Comparison of ENCODE assay signal across 21 cellular contexts in the genomic region with DNA sequence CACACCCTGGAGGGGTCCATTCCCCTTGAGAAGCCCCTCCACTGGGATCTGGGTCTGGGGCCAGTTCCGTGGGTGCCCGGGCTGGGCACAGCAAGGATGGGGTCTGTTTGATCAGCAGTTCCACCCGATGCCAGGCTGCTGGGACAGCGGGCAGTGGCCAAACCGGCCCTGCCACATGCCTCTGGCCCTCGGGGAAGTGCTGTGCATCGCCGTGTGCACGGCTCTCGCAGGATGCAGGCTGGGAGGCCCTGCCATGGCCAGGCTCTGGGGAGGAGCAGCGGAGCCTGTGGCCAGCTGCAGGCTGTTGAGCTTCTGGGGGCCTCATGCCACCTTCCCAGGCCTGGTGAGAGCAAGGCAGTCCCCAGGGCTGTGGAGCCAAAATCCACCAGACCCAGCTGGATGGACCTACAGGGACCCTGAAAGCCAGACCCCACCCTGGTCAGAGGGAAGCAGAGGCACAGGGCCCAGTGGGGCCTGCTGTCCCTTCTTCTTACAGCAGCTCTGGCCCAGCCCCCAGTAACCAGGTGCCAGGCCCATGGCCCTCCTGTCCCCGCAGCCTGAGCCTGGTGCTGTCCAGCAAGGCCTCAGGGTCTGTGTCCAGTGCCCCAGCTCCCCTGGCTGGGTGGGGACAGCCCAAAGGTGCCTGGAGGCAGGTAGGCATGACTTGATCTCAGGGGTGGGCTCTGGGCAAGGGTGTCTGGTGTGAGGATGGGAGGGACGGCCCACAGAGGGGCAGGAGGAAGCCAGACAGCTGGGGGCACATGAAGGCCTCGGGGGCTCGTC. TPM values are rescaled to one million over a fixed set of nuclear protein-coding genes. Genes with fewer than 3 reads are reported as not detected.
DNase-seq lines count a peak whose midpoint lies in the region; ATAC-seq and TF ChIP-seq lines count a peak whose summit lies in the region.
"Had no signal": no experiment of that assay in that cellular context is flagged by ENCODE, and none has a peak within 500 bp of the region (broad histone marks: within the 10 kb centered on the region; RNA-seq: fewer than 3 reads in every experiment).

No MANE protein-coding gene starts in this region.

- in situ Hi-C loops in KBM-7 (cut with MboI; ENCODE audit: low pct_unique_long_range_greater_than_20kb, low sequenced_read_pairs) = no loop called here

- ATAC-seq in left lobe of liver = peak; percentile 7
- peak; percentile 38 to 79 for ATAC-seq in upper lobe of left lung (ENCODE audit: low FRiP score in 2 of 2)
- ATAC-seq: activated T-cell treated with anti-CD3 and anti-CD28 coated beads, Interleukin-2, amount 50 U/mL, for 72 hours; HepG2; mucosa of descending colon had no signal

- peaks cover 0 to 25% (median 15%) of the 10 kb centered on the region in 4 donors for H3K4me1 ChIP-seq in upper lobe of left lung
- H3K4me1 ChIP-seq: ascending aorta, Caco-2 had no signal

- peak in 2 of 4 donors; percentile 6 to 26 for TF ChIP-seq EP300 in upper lobe of left lung (IDR thresholded peaks at IDR 0.05)

- TF ChIP-seq CTCF in VCaP (conservative IDR thresholded peaks at IDR 0.05) (no peak), upper lobe of left lung (IDR thresholded peaks at IDR 0.05) (no peak)

- no peak for TF ChIP-seq POLR2A in upper lobe of left lung (IDR thresholded peaks at IDR 0.05)

- H3K9me3 ChIP-seq in upper lobe of left lung = no peaks in the 10 kb centered on the region
- H3K9me3 ChIP-seq: ascending aorta, Caco-2, MG63, mucosa of descending colon had no signal

- H3K27ac ChIP-seq in VCaP (peak overlapping the region; percentile 93), upper lobe of left lung (peak overlapping the region in 1 of 4 donors; percentile 16)
- H3K27ac ChIP-seq: ascending aorta had no signal

- H3K4me3 ChIP-seq in upper lobe of left lung = no peak overlapping the region
- H3K4me3 ChIP-seq: ascending aorta, MG63, mucosa of descending colon, smooth muscle cell had no signal

- H3K36me3 ChIP-seq in upper lobe of left lung = no peaks in the 10 kb centered on the region
- H3K36me3 ChIP-seq: ascending aorta, MG63 had no signal

- 58 to 66% methylated on average over 7 to 13 of the region's 15 CpGs for WGBS in upper lobe of left lung, 2 donors

- DNase-seq in HPDE6-E6E7 (ENCODE audit: extremely low spot score) = peak; percentile 88
- DNase-seq in left lobe of liver (ENCODE audit: low spot score) = no peak
- peak; percentile 76 to 90 for DNase-seq in upper lobe of left lung
- no peak for DNase-seq in KBM-7
- no peak for DNase-seq in NCI-H510A treated with DMSO at 0.1 percent for 48 hours (lab: John Stamatoyannopoulos, UW)
- DNase-seq in retina = no peak
- no peak for DNase-seq in pons (ENCODE audit: low spot score)
- DNase-seq: activated CD4-positive, alpha-beta T cell treated with anti-CD3 and anti-CD28 coated beads for 1 hour; activated naive CD4-positive, alpha-beta T cell treated with anti-CD3 and anti-CD28 coated beads, Interleukin-2, amount 50 U/mL, for 16 hours; activated T-cell treated with anti-CD3 and anti-CD28 coated beads, Interleukin-2, amount 50 U/mL, for 72 hours; Caco-2; EL; left cardiac atrium; mucosa of descending colon; stimulated activated CD4-positive, alpha-beta T cell treated with anti-CD3 and anti-CD28 coated beads, Interleukin-4, amount 100 ng/mL, for 1 hour had no signal

- no peaks in the 10 kb centered on the region for H3K27me3 ChIP-seq in upper lobe of left lung
- H3K27me3 ChIP-seq: ascending aorta, MG63 had no signal

RNA-seq across cellular contexts. Expression of a gene that starts 57.3 kb away (rescaled TPM):
- total RNA-seq in left lobe of liver (0.08 TPM), upper lobe of left lung (10 to 100 TPM in 2 of 6 donors, 1 to 10 TPM in 4; 5.2 to 15.6 (median 8.8) TPM)
- total RNA-seq: activated CD8-positive, alpha-beta memory T cell treated with anti-CD3 and anti-CD28 coated beads for 36 hours; activated T-cell treated with anti-CD3 and anti-CD28 coated beads, Interleukin-2, amount 50 U/mL, for 72 hours; ascending aorta; left cardiac atrium; mucosa of descending colon had no signal

Comparison
In these comparisons a context has a peak if more than half of its experiments do, and no peak if none do; other contexts are left out.
1. DNase-seq: peak in HPDE6-E6E7 (single experiment) and upper lobe of left lung (2 of 2); none in left lobe of liver (single experiment), KBM-7 (single experiment), NCI-H510A treated with DMSO at 0.1 percent for 48 hours (single experiment), retina (single experiment) and pons (single experiment).